In the genomic region with DNA sequence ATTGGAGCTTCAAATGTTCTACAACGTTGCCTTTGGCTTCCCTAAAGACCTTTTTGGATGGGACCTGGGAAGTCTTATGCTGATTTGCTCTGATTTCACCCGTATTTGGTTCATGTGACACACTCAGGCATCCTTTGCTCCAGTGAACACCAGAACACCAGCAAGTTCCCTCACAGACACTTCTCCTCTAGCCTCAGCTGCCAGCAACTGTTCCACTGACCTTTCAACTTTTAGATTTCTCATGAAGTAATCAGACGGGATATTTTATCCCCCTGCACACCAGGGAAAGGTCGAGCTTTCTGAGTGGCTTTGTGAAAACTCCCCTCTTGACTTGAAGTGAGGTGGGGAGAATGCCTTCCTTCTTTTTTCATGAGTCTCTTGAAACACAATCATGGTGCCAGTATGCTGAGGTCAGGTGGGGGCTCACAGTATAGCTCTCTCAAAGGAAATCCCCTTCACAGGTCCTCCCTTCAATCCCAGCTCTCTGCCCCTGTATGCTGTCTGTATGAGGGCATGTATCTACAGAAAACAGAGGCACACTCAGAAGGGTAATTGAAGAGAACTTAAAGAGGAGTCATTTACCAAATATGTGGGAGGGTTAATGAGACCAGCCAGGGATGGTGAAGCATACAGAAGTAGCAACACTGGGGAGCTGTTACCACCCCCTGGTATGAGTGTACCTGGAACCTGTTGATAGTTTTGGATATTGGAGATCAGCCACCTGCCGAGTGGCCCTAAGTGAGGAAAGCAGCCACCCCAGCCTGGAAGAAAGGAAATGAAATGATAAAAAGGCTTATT, we compare ENCODE assay signal across 23 cellular contexts.
"Had no signal": no experiment of that assay in that cellular context is flagged by ENCODE, and none has a peak within 500 bp of the region (broad histone marks: within the 10 kb centered on the region; RNA-seq: fewer than 3 reads in every experiment).

No MANE protein-coding gene starts in this region.

- H3K27ac Mint-ChIP-seq: activated naive CD4-positive, alpha-beta T cell treated with anti-CD3 and anti-CD28 coated beads for 36 hours; activated T-cell treated with anti-CD3 and anti-CD28 coated beads, Interleukin-2, amount 50 U/mL, for 72 hours; brain; T-cell; T-helper 2 cell treated with Interferon-gamma antibody and Interleukin-4, amounts not matched to agents 5 μg/mL and 100 μg/mL, for 36 hours had no signal

- H3K4me3 ChIP-seq: gastrocnemius medialis, psoas muscle, right atrium auricular region, spleen, stomach, transverse colon, uterus had no signal

- H3K27ac ChIP-seq: gastrocnemius medialis, psoas muscle, right atrium auricular region, spleen, stomach, transverse colon, uterus had no signal

- H3K36me3 ChIP-seq: gastrocnemius medialis, right atrium auricular region, spleen, stomach, transverse colon, uterus had no signal

- H3K4me1 ChIP-seq: right atrium auricular region, spleen, stomach, transverse colon, uterus had no signal

- H3K36me3 Mint-ChIP-seq: brain; natural killer cell treated with Interleukin-12 subunit alpha and Interleukin-12 subunit beta and Interleukin-15 and Interleukin-18, amount 100 ng/mL, for 72 hours; T-cell had no signal

- H3K4me1 Mint-ChIP-seq: brain, T-cell had no signal

- DNase-seq: activated CD4-positive, alpha-beta T cell treated with anti-CD3 and anti-CD28 coated beads, Interleukin-2, amount 50 U/mL, for 48 hours; activated effector memory CD4-positive, alpha-beta T cell treated with Interleukin-2 at 50 U/mL for 16 hours; activated naive CD4-positive, alpha-beta T cell treated with anti-CD3 and anti-CD28 coated beads for 36 hours; activated T-cell treated with anti-CD3 and anti-CD28 coated beads, Interleukin-2, amount 50 U/mL, for 72 hours; anterior cingulate cortex; central memory CD4-positive, alpha-beta T cell; dermis blood vessel endothelial cell; effector CD8-positive, alpha-beta T cell; gastrocnemius medialis; hippocampal formation; left ventricle myocardium superior; midbrain; psoas muscle; spleen; stimulated activated CD4-positive, alpha-beta T cell treated with anti-CD3 and anti-CD28 coated beads, Interleukin-4, amount 100 ng/mL, for 1 hour; stomach; T-cell; transverse colon; uterus had no signal

- H3K9me3 ChIP-seq: gastrocnemius medialis, psoas muscle, transverse colon, uterus had no signal

- H3K27me3 ChIP-seq: gastrocnemius medialis, right atrium auricular region, spleen, transverse colon, uterus had no signal

- H3K4me3 Mint-ChIP-seq: activated naive CD4-positive, alpha-beta T cell treated with anti-CD3 and anti-CD28 coated beads for 36 hours; activated T-cell treated with anti-CD3 and anti-CD28 coated beads, Interleukin-2, amount 50 U/mL, for 72 hours; brain; natural killer cell treated with Interleukin-12 subunit alpha and Interleukin-12 subunit beta and Interleukin-15 and Interleukin-18, amount 100 ng/mL, for 72 hours; T-cell; T-helper 2 cell treated with Interferon-gamma antibody and Interleukin-4, amounts not matched to agents 5 μg/mL and 100 μg/mL, for 36 hours had no signal

- ATAC-seq: gastrocnemius medialis; left ventricle myocardium superior; natural killer cell treated with Interleukin-12 subunit alpha and Interleukin-12 subunit beta and Interleukin-15 and Interleukin-18, amount 100 ng/mL, for 72 hours; psoas muscle; T-cell had no signal
